In the genomic region with DNA sequence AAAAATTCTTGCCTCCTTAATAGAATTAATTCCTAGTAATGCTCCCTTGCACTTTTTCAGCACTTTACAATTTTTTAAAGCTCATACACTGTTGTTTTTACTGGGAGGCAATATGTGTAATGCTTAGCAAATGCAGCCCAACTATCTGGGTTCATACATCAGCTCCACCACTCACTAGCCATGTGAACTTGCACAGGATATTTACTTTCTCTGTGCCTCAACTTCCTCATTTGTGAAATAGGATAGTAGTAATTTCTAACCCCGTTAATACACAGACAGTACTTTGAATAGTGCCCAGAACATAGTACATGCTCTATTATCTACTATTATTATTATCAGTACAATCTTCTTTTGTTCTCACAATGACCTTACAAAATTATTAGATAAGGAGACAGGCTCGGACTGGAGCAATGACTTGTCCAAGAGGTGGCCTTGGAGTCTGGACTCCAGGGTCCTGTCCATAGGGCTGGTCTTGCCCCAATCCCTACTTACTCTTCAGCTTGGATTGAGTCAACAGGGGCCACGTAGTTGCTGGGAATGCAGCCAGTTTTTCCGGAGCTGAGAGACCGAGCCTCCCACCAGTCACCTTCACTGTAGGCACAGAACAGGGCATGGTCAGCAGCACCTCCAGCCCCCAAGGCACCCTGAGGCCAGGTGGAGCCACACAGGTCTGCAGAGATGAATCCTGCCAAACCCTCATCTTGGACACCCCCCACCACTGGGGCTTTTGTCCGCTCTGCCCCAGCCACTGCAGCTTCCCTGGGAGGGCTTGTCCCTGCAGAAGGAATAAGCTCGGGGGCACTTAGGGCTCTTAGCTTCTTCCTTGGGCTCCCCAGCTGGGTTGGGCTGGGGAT, we compare ENCODE assay signal across 18 cellular contexts. TPM values are rescaled to one million over a fixed set of nuclear protein-coding genes. Genes with fewer than 3 reads are reported as not detected.
A peak's percentile ranks its signal among the peaks of the same experiment; 100 is the strongest.
DNase-seq lines count a peak whose midpoint lies in the region; ATAC-seq and TF ChIP-seq lines count a peak whose summit lies in the region.
"Had no signal": no experiment of that assay in that cellular context is flagged by ENCODE, and none has a peak within 500 bp of the region (broad histone marks: within the 10 kb centered on the region; RNA-seq: fewer than 3 reads in every experiment).

No MANE protein-coding gene starts in this region.

- H3K9me3 Mint-ChIP-seq in natural killer cell treated with Interleukin-12 subunit alpha and Interleukin-12 subunit beta and Interleukin-15 and Interleukin-18, amount 100 ng/mL, for 72 hours = no peaks in the 10 kb centered on the region
- H3K9me3 Mint-ChIP-seq: activated T-cell treated with anti-CD3 and anti-CD28 coated beads, Interleukin-2, amount 50 U/mL, for 4 hours; CD4-positive, CD25-positive, alpha-beta regulatory T cell; neural crest cell had no signal

- no peak overlapping the region for H3K4me3 Mint-ChIP-seq in natural killer cell treated with Interleukin-12 subunit alpha and Interleukin-12 subunit beta and Interleukin-15 and Interleukin-18, amount 100 ng/mL, for 72 hours
- H3K4me3 Mint-ChIP-seq: activated T-cell treated with anti-CD3 and anti-CD28 coated beads, Interleukin-2, amount 50 U/mL, for 4 hours; CD4-positive, CD25-positive, alpha-beta regulatory T cell; neural crest cell had no signal

- H3K4me1 ChIP-seq in body of pancreas = peaks cover 7% of the 10 kb centered on the region

- peak; percentile 41 for DNase-seq in EH (ENCODE audit: low read depth)
- DNase-seq in MG63 = peak; percentile 48
- peak in 3 of 4 donors; percentile 44 to 60 (median 54) for DNase-seq in body of pancreas
- no peak for DNase-seq in natural killer cell treated with Interleukin-12 subunit alpha and Interleukin-12 subunit beta and Interleukin-15 and Interleukin-18, amount 100 ng/mL, for 72 hours (ENCODE audit: low spot score)
- DNase-seq in activated CD4-positive, CD25-positive, alpha-beta regulatory T cell treated with anti-CD3 and anti-CD28 coated beads, Interleukin-2, amount 50 U/mL, for 72 hours = no peak
- no peak for DNase-seq in NCI-H2081 treated with DMSO at 0.1 percent for 48 hours (lab: John Stamatoyannopoulos, UW)
- DNase-seq: activated CD4-positive, alpha-beta T cell treated with anti-CD3 and anti-CD28 coated beads for 1 hour; activated T-cell treated with anti-CD3 and anti-CD28 coated beads, Interleukin-2, amount 50 U/mL, for 4 hours; anterior cingulate cortex; CD4-positive, CD25-positive, alpha-beta regulatory T cell; heart right ventricle; left colon; NCI-H1694 treated with DMSO at 0.1 percent for 48 hours; NCI-H82 had no signal

- H3K27me3 ChIP-seq in MG63 = no peaks in the 10 kb centered on the region
- H3K27me3 ChIP-seq in body of pancreas = no peaks in the 10 kb centered on the region
- H3K27me3 ChIP-seq: heart right ventricle had no signal

- no peak for TF ChIP-seq POLR2A in body of pancreas (IDR thresholded peaks at IDR 0.05)

- intact Hi-C loops in body of pancreas (cut with DNase I) = no loop called here

- peak; percentile 14 for ATAC-seq in body of pancreas
- ATAC-seq in natural killer cell treated with Interleukin-12 subunit alpha and Interleukin-12 subunit beta and Interleukin-15 and Interleukin-18, amount 100 ng/mL, for 72 hours = no peak
- no peak for ATAC-seq in HG03045 (IDR thresholded peaks at IDR 0.05; ENCODE audit: unreplicated experiment)
- no peak for ATAC-seq in HG03135 (IDR thresholded peaks at IDR 0.05; ENCODE audit: unreplicated experiment)
- ATAC-seq: activated T-cell treated with anti-CD3 and anti-CD28 coated beads, Interleukin-2, amount 50 U/mL, for 4 hours; heart right ventricle; left colon had no signal

- H3K9me3 ChIP-seq in MG63 = no peaks in the 10 kb centered on the region
- no peaks in the 10 kb centered on the region for H3K9me3 ChIP-seq in body of pancreas
- H3K9me3 ChIP-seq: heart right ventricle had no signal

- no peak for TF ChIP-seq CTCF in body of pancreas (IDR thresholded peaks at IDR 0.05)

- H3K36me3 Mint-ChIP-seq in natural killer cell treated with Interleukin-12 subunit alpha and Interleukin-12 subunit beta and Interleukin-15 and Interleukin-18, amount 100 ng/mL, for 72 hours = peaks cover 5% of the 10 kb centered on the region
- H3K36me3 Mint-ChIP-seq: CD4-positive, CD25-positive, alpha-beta regulatory T cell had no signal

- H3K4me1 Mint-ChIP-seq in natural killer cell treated with Interleukin-12 subunit alpha and Interleukin-12 subunit beta and Interleukin-15 and Interleukin-18, amount 100 ng/mL, for 72 hours (ENCODE audit: low read depth in 2 of 2) = peaks cover 50 to 51% of the 10 kb centered on the region in 2 donors

- H3K4me3 ChIP-seq in MG63 (no peak overlapping the region), body of pancreas (no peak overlapping the region)
- H3K4me3 ChIP-seq: heart right ventricle had no signal

- no peak overlapping the region for H3K27ac ChIP-seq in body of pancreas

- WGBS in body of pancreas, 2 donors = 37 to 68% methylated on average over 4 to 7 of the region's 7 CpGs

- no peaks in the 10 kb centered on the region for H3K27me3 Mint-ChIP-seq in natural killer cell treated with Interleukin-12 subunit alpha and Interleukin-12 subunit beta and Interleukin-15 and Interleukin-18, amount 100 ng/mL, for 72 hours
- H3K27me3 Mint-ChIP-seq: CD4-positive, CD25-positive, alpha-beta regulatory T cell had no signal

- peak overlapping the region; percentile 22 to 84 for H3K27ac Mint-ChIP-seq in natural killer cell treated with Interleukin-12 subunit alpha and Interleukin-12 subunit beta and Interleukin-15 and Interleukin-18, amount 100 ng/mL, for 72 hours
- H3K27ac Mint-ChIP-seq: CD4-positive, CD25-positive, alpha-beta regulatory T cell had no signal

- no peaks in the 10 kb centered on the region for H3K36me3 ChIP-seq in MG63
- H3K36me3 ChIP-seq in body of pancreas (replicated peaks in 1 of 2; ENCODE audit: insufficient read depth in 1 of 2, low read depth in 2 of 2) = no peaks in the 10 kb centered on the region

RNA-seq across cellular contexts. Expression of gene FGR, which starts 13.7 kb away (rescaled TPM):
- not detected in 2 replicates for total RNA-seq in MG63 (2014; rRNA removed; shearing (Covaris generic); ENCODE audit: low replicate concordance)
- total RNA-seq in body of pancreas = 1 to 10 TPM; 3.0 to 5.4 TPM
- 10 to 100 TPM; 14.2 to 60.0 TPM for total RNA-seq in natural killer cell treated with Interleukin-12 subunit alpha and Interleukin-12 subunit beta and Interleukin-15 and Interleukin-18, amount 100 ng/mL, for 72 hours
- total RNA-seq: neural crest cell, SK-MEL-5 had no signal

RNA-seq across cellular contexts. Expression of gene AHDC1, which starts 17.4 kb away (rescaled TPM):
- total RNA-seq in MG63 (2014; rRNA removed; shearing (Covaris generic); ENCODE audit: low replicate concordance) = 10.4 and 11.5 TPM in 2 replicates
- 10 to 100 TPM; 13.5 to 14.2 TPM for total RNA-seq in body of pancreas
- total RNA-seq in natural killer cell treated with Interleukin-12 subunit alpha and Interleukin-12 subunit beta and Interleukin-15 and Interleukin-18, amount 100 ng/mL, for 72 hours = 10 to 100 TPM; 38.8 to 42.9 TPM

RNA-seq across cellular contexts. Expression of gene IFI6, which starts 50.7 kb away (rescaled TPM):
- total RNA-seq in MG63 (2014; rRNA removed; shearing (Covaris generic); ENCODE audit: low replicate concordance) = 62.2 and 66.0 TPM in 2 replicates
- 10 to 100 TPM; 54.0 to 58.0 TPM for total RNA-seq in body of pancreas
- total RNA-seq in natural killer cell treated with Interleukin-12 subunit alpha and Interleukin-12 subunit beta and Interleukin-15 and Interleukin-18, amount 100 ng/mL, for 72 hours = 10 to 100 TPM; 42.8 to 45.4 TPM

Comparison
In these comparisons a context has a peak if more than half of its experiments do, and no peak if none do; other contexts are left out.
1. DNase-seq: peak in EH (single experiment), MG63 (single experiment) and body of pancreas (3 of 4); none in natural killer cell treated with Interleukin-12 subunit alpha and Interleukin-12 subunit beta and Interleukin-15 and Interleukin-18, amount 100 ng/mL, for 72 hours (single experiment), activated CD4-positive, CD25-positive, alpha-beta regulatory T cell treated with anti-CD3 and anti-CD28 coated beads, Interleukin-2, amount 50 U/mL, for 72 hours (single experiment) and NCI-H2081 treated with DMSO at 0.1 percent for 48 hours (single experiment).